1 cellular context compared by ENCODE assay signal in genomic region chr19:6730153-6730804, GRCh38.
TF ChIP-seq lines count a peak whose summit lies in the region.

No MANE protein-coding gene starts in this region.

TF ChIP-seq in HepG2, 621 proteins besides CTCF, POLR2A, EP300 and RAD21 (continues in another document):
- TF ChIP-seq ZNF589 (CRISPR knock-in tag; conservative IDR thresholded peaks at IDR 0.05) (peak; percentile 55; the same call in 1 of the 2 replicates), IKZF5 (CRISPR knock-in tag; IDR thresholded peaks at IDR 0.05) (peak; percentile 80), YY1 (IDR thresholded peaks at IDR 0.05; ENCODE audit: insufficient read depth, insufficient replicate concordance, low read depth, low read length) (peak; percentile 47), GATA4 (IDR thresholded peaks at IDR 0.05; ENCODE audit: borderline replicate concordance, low read depth) (peak; percentile 63; the same call in 1 of the 2 replicates), NFAT5 (CRISPR knock-in tag; IDR thresholded peaks at IDR 0.05) (no peak), HMGA1 (CRISPR knock-in tag; conservative IDR thresholded peaks at IDR 0.05) (no peak), CREM (IDR thresholded peaks at IDR 0.05) (peak; percentile 70; the same call in 1 of the 2 replicates), CREM (CRISPR knock-in tag; IDR thresholded peaks at IDR 0.05) (no peak), NFKBIZ (CRISPR knock-in tag; IDR thresholded peaks at IDR 0.05) (peak; percentile 91), HOMEZ (CRISPR knock-in tag; IDR thresholded peaks at IDR 0.05; ENCODE audit: low read depth) (peak; percentile 47; the same call in 1 of the 2 replicates), ELF3 (CRISPR knock-in tag; IDR thresholded peaks at IDR 0.05) (peak; percentile 84), SIN3B (IDR thresholded peaks at IDR 0.05; ENCODE audit: low read length) (0 out of 2 replicates have a peak, but pooled peaks have one; percentile 30), ZNF552 (CRISPR knock-in tag; IDR thresholded peaks at IDR 0.05; ENCODE audit: borderline replicate concordance) (peak; percentile 44; the same call in 1 of the 2 replicates), ZNF792 (CRISPR knock-in tag; IDR thresholded peaks at IDR 0.05) (peak; percentile 54; the same call in 1 of the 2 replicates), ZNF484 (CRISPR knock-in tag; IDR thresholded peaks at IDR 0.05; ENCODE audit: borderline replicate concordance, low read depth) (no peak), SKIL (CRISPR knock-in tag; IDR thresholded peaks at IDR 0.05; ENCODE audit: borderline replicate concordance) (peak; percentile 81; the same call in 1 of the 2 replicates), HOXA5 (CRISPR knock-in tag; IDR thresholded peaks at IDR 0.05) (0 out of 2 replicates have a peak, but pooled peaks have one; percentile 50), HNF1B (CRISPR knock-in tag; IDR thresholded peaks at IDR 0.05) (peak; percentile 91), NFRKB (IDR thresholded peaks at IDR 0.05) (no peak), RFXANK (CRISPR knock-in tag; IDR thresholded peaks at IDR 0.05) (peak; percentile 43; the same call in 1 of the 2 replicates), CBX5 (CRISPR knock-in tag; IDR thresholded peaks at IDR 0.05; ENCODE audit: borderline replicate concordance) (0 out of 2 replicates have a peak, but pooled peaks have one; percentile 35), ZNF121 (CRISPR knock-in tag; IDR thresholded peaks at IDR 0.05) (peak; percentile 38; the same call in 1 of the 2 replicates), KAT8 (CRISPR knock-in tag; IDR thresholded peaks at IDR 0.05) (peak; percentile 77; the same call in 1 of the 2 replicates), PPARG (CRISPR knock-in tag; conservative IDR thresholded peaks at IDR 0.05) (peak; percentile 58), TOPORS (CRISPR knock-in tag; IDR thresholded peaks at IDR 0.05) (no peak), ARHGAP35 (CRISPR knock-in tag; IDR thresholded peaks at IDR 0.05; ENCODE audit: borderline replicate concordance) (no peak), PHF21A (CRISPR knock-in tag; IDR thresholded peaks at IDR 0.05) (peak; percentile 50; the same call in 1 of the 2 replicates), TAF1 (CRISPR knock-in tag; IDR thresholded peaks at IDR 0.05) (peak; percentile 55; the same call in 1 of the 2 replicates), KDM4B (CRISPR knock-in tag; IDR thresholded peaks at IDR 0.05) (peak; percentile 66; the same call in 1 of the 2 replicates), ARID5B (CRISPR knock-in tag; IDR thresholded peaks at IDR 0.05) (peak; percentile 79), CCDC6 (CRISPR knock-in tag; IDR thresholded peaks at IDR 0.05) (peak; percentile 54; the same call in 1 of the 2 replicates), ZSCAN31 (CRISPR knock-in tag; IDR thresholded peaks at IDR 0.05; ENCODE audit: low read depth) (no peak), NFYC (CRISPR knock-in tag; IDR thresholded peaks at IDR 0.05) (0 out of 2 replicates have a peak, but pooled peaks have one; percentile 27), TCF7 (IDR thresholded peaks at IDR 0.05; ENCODE audit: low read depth) (peak; percentile 45; the same call in 1 of the 2 replicates), FOXA3 (CRISPR knock-in tag; IDR thresholded peaks at IDR 0.05) (peak; percentile 90), ZBTB26 (CRISPR knock-in tag; IDR thresholded peaks at IDR 0.05; ENCODE audit: borderline replicate concordance) (peak; percentile 71; the same call in 1 of the 2 replicates), HMG20B (CRISPR knock-in tag; conservative IDR thresholded peaks at IDR 0.05) (peak; percentile 43; the same call in 1 of the 2 replicates), GATAD1 (CRISPR knock-in tag; IDR thresholded peaks at IDR 0.05) (peak; percentile 47), ZGPAT (CRISPR knock-in tag; IDR thresholded peaks at IDR 0.05) (peak; percentile 86; the same call in 1 of the 2 replicates), BRD4 (CRISPR knock-in tag; IDR thresholded peaks at IDR 0.05) (peak; percentile 70; the same call in 1 of the 2 replicates), PITX1 (CRISPR knock-in tag; IDR thresholded peaks at IDR 0.05) (peak; percentile 30; the same call in 1 of the 2 replicates)
